1 cellular context compared by ENCODE assay signal in genomic region chr22:29377979-29378378, GRCh38.
TF ChIP-seq lines count a peak whose summit lies in the region.

No MANE protein-coding gene starts in this region.

TF ChIP-seq in HCT116, 20 proteins besides CTCF, POLR2A, EP300 and RAD21 (continued from another document):
- no peak for TF ChIP-seq TCF7L2 (IDR thresholded peaks at IDR 0.05; ENCODE audit: borderline replicate concordance, extremely low read depth, insufficient read depth, insufficient read length)
- no peak for TF ChIP-seq CEBPB (IDR thresholded peaks at IDR 0.05; ENCODE audit: low read depth)
- no peak for TF ChIP-seq REST (IDR thresholded peaks at IDR 0.05; ENCODE audit: low read depth)
- no peak for TF ChIP-seq CBX3 (IDR thresholded peaks at IDR 0.05; ENCODE audit: low read depth)
- TF ChIP-seq SIN3A (IDR thresholded peaks at IDR 0.05; ENCODE audit: low read depth) = no peak
- no peak for TF ChIP-seq EGR1 (IDR thresholded peaks at IDR 0.05; ENCODE audit: low read depth)
- TF ChIP-seq ZFX (IDR thresholded peaks at IDR 0.05) = no peak
